12 cellular contexts compared by ENCODE assay signal in the genomic region with DNA sequence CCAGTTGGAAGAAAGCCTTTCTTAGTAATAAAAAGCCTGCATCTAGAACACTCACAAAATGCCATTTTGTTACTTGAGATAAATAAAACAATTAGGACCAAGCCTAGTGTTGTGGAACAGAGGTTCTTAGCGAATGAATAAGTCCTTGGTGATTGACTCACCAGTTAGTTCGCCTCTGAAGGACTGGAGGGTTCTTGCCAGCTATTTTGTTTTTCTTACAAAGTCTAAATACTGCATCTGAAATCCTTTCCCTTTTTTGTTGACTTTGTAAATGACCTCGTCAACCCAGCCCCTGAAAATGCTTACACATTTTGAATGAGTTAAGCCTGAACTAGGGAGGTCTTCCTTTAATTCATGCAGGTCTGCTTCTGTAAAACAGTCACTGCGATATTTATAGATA. TPM values are rescaled to one million over a fixed set of nuclear protein-coding genes. Genes with fewer than 3 reads are reported as not detected.
DNase-seq lines count a peak whose midpoint lies in the region; ATAC-seq and TF ChIP-seq lines count a peak whose summit lies in the region.
"Had no signal": no experiment of that assay in that cellular context is flagged by ENCODE, and none has a peak within 500 bp of the region (broad histone marks: within the 10 kb centered on the region; RNA-seq: fewer than 3 reads in every experiment).

No MANE protein-coding gene starts in this region.

- peaks cover 22% of the 10 kb centered on the region for H3K36me3 Mint-ChIP-seq in endodermal cell (ENCODE audit: low read depth)
- peaks cover 22% of the 10 kb centered on the region for H3K36me3 Mint-ChIP-seq in nephron (ENCODE audit: low read depth)

- peaks cover 86% of the 10 kb centered on the region for H3K79me2 ChIP-seq in PC-3 (ENCODE audit: low read length)

- ATAC-seq in PC-3 (peak; percentile 67), HG03520 (IDR thresholded peaks at IDR 0.05; ENCODE audit: unreplicated experiment) (no peak), HG02759 (IDR thresholded peaks at IDR 0.05; ENCODE audit: unreplicated experiment) (no peak), GM19455 (IDR thresholded peaks at IDR 0.05; ENCODE audit: unreplicated experiment) (no peak)
- ATAC-seq: naive thymus-derived CD8-positive, alpha-beta T cell had no signal

- H3K4me1 Mint-ChIP-seq in endodermal cell (peaks cover 16% of the 10 kb centered on the region), nephron (peaks cover 24% of the 10 kb centered on the region)

- WGBS in endodermal cell (ENCODE audit: insufficient coverage in 1 of 2, insufficient read length in 1 of 2), 2 experiments = 83 to 100% methylated on average over 3 to 4 of the region's 4 CpGs

- H3K9me3 Mint-ChIP-seq in endodermal cell = no peaks in the 10 kb centered on the region
- H3K9me3 Mint-ChIP-seq in nephron = peaks cover 4% of the 10 kb centered on the region

- H4K20me1 ChIP-seq in PC-3 (ENCODE audit: low read length) = no peaks in the 10 kb centered on the region

- H3K27ac Mint-ChIP-seq in endodermal cell = peak overlapping the region; percentile 65
- H3K27ac Mint-ChIP-seq in nephron = peak overlapping the region; percentile 23 to 70 (median 42)

- H3K36me3 ChIP-seq in PC-3 (ENCODE audit: low read depth, low read length) (peaks cover 24% of the 10 kb centered on the region), endodermal cell (ENCODE audit: control insufficient read depth, insufficient read depth, low read length) (peaks cover 6% of the 10 kb centered on the region)

- peaks cover 10% of the 10 kb centered on the region for H3F3A ChIP-seq in PC-3 (ENCODE audit: low read length, unreplicated experiment)

- no peak overlapping the region for H2AFZ ChIP-seq in PC-3 (ENCODE audit: low read length)

- no peaks in the 10 kb centered on the region for H3K9me2 ChIP-seq in PC-3 (replicated peaks; ENCODE audit: low read length)

- peak overlapping the region; percentile 79 for H3K4me2 ChIP-seq in PC-3 (ENCODE audit: low read length)

- BruUV-seq in PC-3 (replicated peaks; lab: Mats Ljungman, UMichigan) = no TSS peak

- H3K4me3 Mint-ChIP-seq in endodermal cell (no peak overlapping the region), nephron (no peak overlapping the region)
- H3K4me3 Mint-ChIP-seq: naive thymus-derived CD8-positive, alpha-beta T cell had no signal

- H3K27me3 Mint-ChIP-seq in endodermal cell (ENCODE audit: insufficient read depth) = no peaks in the 10 kb centered on the region
- no peaks in the 10 kb centered on the region for H3K27me3 Mint-ChIP-seq in nephron (ENCODE audit: low read depth)
- H3K27me3 Mint-ChIP-seq: naive thymus-derived CD8-positive, alpha-beta T cell had no signal

- DNase-seq in AG10803 (ENCODE audit: low read depth) (peak; percentile 67), PC-3 (peak; percentile 95), endodermal cell (no peak)
- no peak for DNase-seq in central memory CD4-positive, alpha-beta T cell
- DNase-seq: activated CD4-positive, alpha-beta T cell treated with anti-CD3 and anti-CD28 coated beads for 4 hours; amygdala; hippocampal formation; naive thymus-derived CD8-positive, alpha-beta T cell had no signal

- intact Hi-C loops in PC-3 (cut with micrococcal nuclease) = loop anchor here (1.0 to 2.0 kb wide), 2 partner anchors 18 to 35 kb away; no protein-coding TSS in a partner anchor

- CTCF ChIA-PET in PC-3 (lab: Charles Lee) = interaction anchor here (1.7 kb wide), 1 partner anchor 16 kb away, joined by 22 read pairs; no protein-coding TSS in a partner anchor

- no peak for TF ChIP-seq CTCF in AG10803 (conservative IDR thresholded peaks at IDR 0.05; ENCODE audit: low read length)
- TF ChIP-seq CTCF in PC-3 (conservative IDR thresholded peaks at IDR 0.05; ENCODE audit: low read depth, low read length) = no peak
- no peak for TF ChIP-seq CTCF in endodermal cell (conservative IDR thresholded peaks at IDR 0.05)
- TF ChIP-seq CTCF in nephron (IDR thresholded peaks at IDR 0.05; ENCODE audit: unreplicated experiment in 3 of 3) = no peak

- H3K27ac ChIP-seq in PC-3 (ENCODE audit: low read length) (peak overlapping the region; percentile 97), endodermal cell (ENCODE audit: low read depth, low read length) (no peak overlapping the region)

- H3K9ac ChIP-seq in PC-3 (ENCODE audit: low read length) = peak overlapping the region; percentile 89
- H3K9ac ChIP-seq in endodermal cell (ENCODE audit: extremely low read depth, low read length, poor library complexity, severe bottlenecking) = no peak overlapping the region

- H3K4me3 ChIP-seq in AG10803 (ENCODE audit: low read length) = no peak overlapping the region
- peak overlapping the region; percentile 31 for H3K4me3 ChIP-seq in PC-3 (ENCODE audit: low read length)
- no peak overlapping the region for H3K4me3 ChIP-seq in endodermal cell (ENCODE audit: low read length)

- H3K9me3 ChIP-seq in PC-3 (ENCODE audit: low read length) = no peaks in the 10 kb centered on the region
- peaks cover 4% of the 10 kb centered on the region for H3K9me3 ChIP-seq in endodermal cell (ENCODE audit: control insufficient read depth, low read length)

- H3K4me1 ChIP-seq in PC-3 (ENCODE audit: insufficient read depth, low read length) (peaks cover 76% of the 10 kb centered on the region), endodermal cell (ENCODE audit: control insufficient read depth, insufficient read depth, low read length) (peaks cover 2% of the 10 kb centered on the region)

- H3K27me3 ChIP-seq in PC-3 (ENCODE audit: low read length) (no peaks in the 10 kb centered on the region), endodermal cell (ENCODE audit: control insufficient read depth, insufficient read depth, low read length, poor library complexity, severe bottlenecking) (no peaks in the 10 kb centered on the region)

- POLR2A ChIA-PET in PC-3 (lab: Charles Lee; ENCODE audit: unreplicated experiment) = interaction anchor here (0.6 kb wide), 2 partner anchors 47 to 1974 kb away, joined by 3 to 4 read pairs; no protein-coding TSS in a partner anchor

RNA-seq across cellular contexts. Expression of gene SACM1L, which starts 45.1 kb away (rescaled TPM):
- total RNA-seq in PC-3 (2014; rRNA removed) = 30.1 and 46.7 TPM in 2 replicates
- 100 to 1,000 TPM; 149 to 161 TPM for total RNA-seq in endodermal cell
- 63.0 TPM for polyA plus RNA-seq in endodermal cell (2013, experiment 1 of 2)
- polyA plus RNA-seq in endodermal cell (2013, experiment 2 of 2) = 66.3 TPM

RNA-seq across cellular contexts. Expression of gene LIMD1, which starts 49.5 kb away (rescaled TPM):
- total RNA-seq in PC-3 (2014; rRNA removed) (37.1 and 42.7 TPM in 2 replicates), endodermal cell (10 to 100 TPM; 30.9 to 33.4 TPM)
- 16.5 TPM for polyA plus RNA-seq in endodermal cell (2013, experiment 1 of 2)
- polyA plus RNA-seq in endodermal cell (2013, experiment 2 of 2) = 12.0 TPM

Comparison
In these comparisons a context has a peak if more than half of its experiments do, and no peak if none do; other contexts are left out.
1. DNase-seq: peak in AG10803 (single experiment) and PC-3 (single experiment); none in endodermal cell (single experiment) and central memory CD4-positive, alpha-beta T cell (single experiment).